8 cellular contexts compared by ENCODE assay signal in the genomic region with DNA sequence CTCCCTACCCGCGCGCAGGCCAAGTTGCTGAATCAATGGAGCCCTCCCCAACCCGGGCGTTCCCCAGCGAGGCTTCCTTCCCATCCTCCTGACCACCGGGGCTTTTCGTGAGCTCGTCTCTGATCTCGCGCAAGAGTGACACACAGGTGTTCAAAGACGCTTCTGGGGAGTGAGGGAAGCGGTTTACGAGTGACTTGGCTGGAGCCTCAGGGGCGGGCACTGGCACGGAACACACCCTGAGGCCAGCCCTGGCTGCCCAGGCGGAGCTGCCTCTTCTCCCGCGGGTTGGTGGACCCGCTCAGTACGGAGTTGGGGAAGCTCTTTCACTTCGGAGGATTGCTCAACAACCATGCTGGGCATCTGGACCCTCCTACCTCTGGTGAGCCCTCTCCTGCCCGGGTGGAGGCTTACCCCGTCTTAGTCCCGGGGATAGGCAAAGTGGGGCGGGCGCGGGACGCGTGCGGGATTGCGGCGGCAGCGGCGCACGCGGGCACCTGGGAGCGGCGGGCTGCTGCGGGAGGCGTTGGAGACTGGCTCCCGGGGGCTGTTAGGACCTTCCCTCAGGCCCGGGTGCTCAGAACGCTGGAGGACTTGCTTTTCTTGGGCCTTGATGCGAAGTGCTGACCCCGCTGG. TPM values are rescaled to one million over a fixed set of nuclear protein-coding genes. Genes with fewer than 3 reads are reported as not detected.
DNase-seq lines count a peak whose midpoint lies in the region; ATAC-seq and TF ChIP-seq lines count a peak whose summit lies in the region.

A gene (plus strand): TSS at position 271 of the 633 bp plus-strand sequence. CDS start 79 bp downstream, at position 350.

- no peaks in the 10 kb centered on the region for H3K79me2 ChIP-seq in parathyroid adenoma

- H3K4me2 ChIP-seq in parathyroid adenoma (ENCODE audit: low read length), result peak within 1 kb of the TSS; percentile 96

- TF ChIP-seq POLR2A in GM19099 (IDR thresholded peaks at IDR 0.05; ENCODE audit: extremely low read depth, insufficient read length, low read depth) (peak; percentile 90), transverse colon (IDR thresholded peaks at IDR 0.05) (peak; percentile 81)

- peak within 1 kb of the TSS; percentile 98 for H3K27ac Mint-ChIP-seq in activated naive CD4-positive, alpha-beta T cell treated with anti-CD3 and anti-CD28 coated beads, Interleukin-2, amount 10 ng/mL, durations not matched to agents 7 days and 5 days

- TF ChIP-seq CTCF in parathyroid adenoma (IDR thresholded peaks at IDR 0.05) (no peak), transverse colon (IDR thresholded peaks at IDR 0.05) (peak in 1 of 5 experiments; percentile 1)

- no peaks in the 10 kb centered on the region for H3K36me3 ChIP-seq in SJSA1
- H3K36me3 ChIP-seq in parathyroid adenoma (ENCODE audit: control insufficient read depth, insufficient read depth, low read length), result no peaks in the 10 kb centered on the region
- H3K36me3 ChIP-seq in transverse colon, result no peaks in the 10 kb centered on the region

- H3K4me3 ChIP-seq in SJSA1 (peak within 1 kb of the TSS; percentile 69), parathyroid adenoma (ENCODE audit: low read depth, low read length) (peak within 1 kb of the TSS; percentile 76), transverse colon (peak within 1 kb of the TSS; percentile 54 to 89 (median 70))

- TF ChIP-seq EP300 in transverse colon (IDR thresholded peaks at IDR 0.05; ENCODE audit: low read depth), result no peak

- H3K36me3 Mint-ChIP-seq in activated naive CD4-positive, alpha-beta T cell treated with anti-CD3 and anti-CD28 coated beads, Interleukin-2, amount 10 ng/mL, durations not matched to agents 7 days and 5 days, result peaks cover 33% of the 10 kb centered on the region

- H3K4me1 ChIP-seq in SJSA1 (replicated peaks), result peaks cover 31% of the 10 kb centered on the region
- peaks cover 7% of the 10 kb centered on the region for H3K4me1 ChIP-seq in parathyroid adenoma
- peaks cover 8 to 67% (median 40%) of the 10 kb centered on the region in 4 donors for H3K4me1 ChIP-seq in transverse colon

- H3K4me1 Mint-ChIP-seq in activated naive CD4-positive, alpha-beta T cell treated with anti-CD3 and anti-CD28 coated beads, Interleukin-2, amount 10 ng/mL, durations not matched to agents 7 days and 5 days, result peaks cover 76% of the 10 kb centered on the region

- in situ Hi-C loops in transverse colon (cut with MboI; ENCODE audit: low pct_ligation_motif_present in 1 of 4, low pct_unique_long_range_greater_than_20kb in 1 of 4, low sequenced_read_pairs in 3 of 4), result no loop called here

- ATAC-seq in HG03354 (IDR thresholded peaks at IDR 0.05; ENCODE audit: poor library complexity, severe bottlenecking, unreplicated experiment), result peak; percentile 71

- peaks cover 11% of the 10 kb centered on the region for H3K9me3 Mint-ChIP-seq in activated naive CD4-positive, alpha-beta T cell treated with anti-CD3 and anti-CD28 coated beads, Interleukin-2, amount 10 ng/mL, durations not matched to agents 7 days and 5 days

- H3K27me3 ChIP-seq in SJSA1 (replicated peaks) (no peaks in the 10 kb centered on the region), parathyroid adenoma (ENCODE audit: control insufficient read depth, insufficient read depth, low read length) (no peaks in the 10 kb centered on the region), transverse colon (no peaks in the 10 kb centered on the region)

- intact Hi-C loops in transverse colon (cut with DNase I; ENCODE audit: low total_unique reads), result loop anchor here (10.0 kb wide), 2 partner anchors 156 to 304 kb away; no protein-coding TSS in a partner anchor

- DNase-seq in AML-193 (lab: John Stamatoyannopoulos, UW) (peak; percentile 82 to 92), SJSA1 (ENCODE audit: low read depth in 1 of 2, low spot score in 2 of 2) (peak; percentile 64 to 72), glomerular visceral epithelial cell (ENCODE audit: extremely low spot score) (peak; percentile 85), transverse colon (peak; percentile 86)
- DNase-seq in activated naive CD4-positive, alpha-beta T cell treated with anti-CD3 and anti-CD28 coated beads, Interleukin-2, amount 10 ng/mL, durations not matched to agents 7 days and 5 days, result peak; percentile 88

- H3K27me3 Mint-ChIP-seq in activated naive CD4-positive, alpha-beta T cell treated with anti-CD3 and anti-CD28 coated beads, Interleukin-2, amount 10 ng/mL, durations not matched to agents 7 days and 5 days, result peaks cover 5% of the 10 kb centered on the region

- WGBS in transverse colon (ENCODE audit: low coverage in 1 of 2), 2 donors, result 0% methylated on average over 37 of the region's 46 CpGs; no CpG with 5 or more reads in 1 of the 2 donors

- CTCF ChIA-PET in activated naive CD4-positive, alpha-beta T cell treated with anti-CD3 and anti-CD28 coated beads, Interleukin-2, amount 10 ng/mL, durations not matched to agents 7 days and 5 days (lab: Charles Lee), result interaction anchor here (0.8 to 5.2 kb wide), 9 partner anchors 13 to 379 kb away, joined by 3 to 30 read pairs (median 5); no protein-coding TSS in a partner anchor

- H3K4me3 Mint-ChIP-seq in activated naive CD4-positive, alpha-beta T cell treated with anti-CD3 and anti-CD28 coated beads, Interleukin-2, amount 10 ng/mL, durations not matched to agents 7 days and 5 days, result peak within 1 kb of the TSS; percentile 99

- no peak within 1 kb of the TSS for H3K9ac ChIP-seq in parathyroid adenoma

- H2AFZ ChIP-seq in parathyroid adenoma, result peak within 1 kb of the TSS; percentile 70

- H3K9me3 ChIP-seq in SJSA1 (replicated peaks) (no peaks in the 10 kb centered on the region), parathyroid adenoma (ENCODE audit: control insufficient read depth, low read length) (no peaks in the 10 kb centered on the region), transverse colon (no peaks in the 10 kb centered on the region)

- peak within 1 kb of the TSS; percentile 47 for H3K27ac ChIP-seq in SJSA1
- H3K27ac ChIP-seq in parathyroid adenoma, result peak within 1 kb of the TSS; percentile 29
- peak within 1 kb of the TSS; percentile 91 to 97 (median 96) for H3K27ac ChIP-seq in transverse colon

RNA-seq across cellular contexts. Expression of the gene that starts here (rescaled TPM):
- total RNA-seq in SJSA1 (2014; rRNA removed; shearing (Covaris generic)), result 20.6 and 25.6 TPM in 2 replicates
- 10 to 100 TPM in 3 of 4 donors, 1 to 10 TPM in 1; 9.0 to 58.5 (median 53.6) TPM for total RNA-seq in transverse colon

Comparison
In these comparisons a context has a peak if more than half of its experiments do, and no peak if none do; other contexts are left out.
1. Peak in every context shown above with its lines: DNase-seq, ATAC-seq, H3K4me3 ChIP-seq and H3K27ac ChIP-seq.
2. H3K27ac ChIP-seq: peak in every context shown above with its lines; median percentile 96 in transverse colon; 47 in SJSA1; 29 in parathyroid adenoma.